ENCODE assay signal across 8 cellular contexts in the genomic region with DNA sequence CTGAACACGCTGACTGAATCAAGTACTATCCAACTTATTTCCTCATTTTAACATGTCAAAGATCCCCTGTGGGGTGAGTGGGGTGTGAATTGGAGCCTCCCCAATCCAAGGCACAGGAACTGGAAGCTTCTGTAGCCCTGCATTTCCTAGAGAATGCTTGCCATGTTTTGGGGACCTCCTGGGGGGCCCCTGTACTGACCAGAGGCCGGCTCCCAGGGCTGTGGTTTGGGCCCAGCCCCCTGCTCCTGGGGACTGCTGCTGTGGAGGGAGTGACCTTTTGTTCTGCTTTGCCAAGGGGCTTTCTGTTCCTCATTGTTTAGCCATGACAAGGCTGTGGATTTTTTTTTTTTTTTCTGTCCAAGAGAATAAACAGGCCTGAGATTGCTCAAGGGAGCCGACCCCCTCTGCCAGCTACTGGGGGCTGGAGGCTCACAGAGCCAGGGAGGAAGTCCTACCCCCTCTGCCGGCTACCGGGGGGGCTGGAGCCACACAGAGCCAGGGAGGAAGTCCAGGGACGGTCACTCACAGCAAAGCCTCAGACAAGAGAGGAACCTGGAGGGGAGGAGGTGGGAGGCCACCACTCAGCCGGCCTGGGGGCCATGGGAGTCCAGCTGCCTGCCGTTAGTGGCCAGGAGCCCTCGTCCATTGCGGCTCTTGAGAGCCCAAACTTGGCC. TPM values are rescaled to one million over a fixed set of nuclear protein-coding genes. Genes with fewer than 3 reads are reported as not detected.
DNase-seq lines count a peak whose midpoint lies in the region; ATAC-seq and TF ChIP-seq lines count a peak whose summit lies in the region.

No MANE protein-coding gene starts in this region.

- H3K4me3 ChIP-seq in coronary artery (peak overlapping the region; percentile 51), lower lobe of right lung (peak overlapping the region; percentile 34), suprapubic skin (peak overlapping the region; percentile 24), H7 (ENCODE audit: insufficient read depth, low read depth, low read length) (no peak overlapping the region)

- peak; percentile 32 for TF ChIP-seq CTCF in AG09319 (IDR thresholded peaks at IDR 0.05; ENCODE audit: low read depth, low read length)
- no peak for TF ChIP-seq CTCF in coronary artery (IDR thresholded peaks at IDR 0.05)
- peak; percentile 42 for TF ChIP-seq CTCF in lower lobe of right lung (IDR thresholded peaks at IDR 0.05)
- TF ChIP-seq CTCF in suprapubic skin (IDR thresholded peaks at IDR 0.05), result no peak

- H3K9me3 ChIP-seq in lower lobe of right lung (no peaks in the 10 kb centered on the region), suprapubic skin (no peaks in the 10 kb centered on the region)

- ATAC-seq in lower lobe of right lung, result peak; percentile 76 to 86
- ATAC-seq in HG03342 (IDR thresholded peaks at IDR 0.05; ENCODE audit: unreplicated experiment), result no peak

- H3K27me3 ChIP-seq in lower lobe of right lung (ENCODE audit: low read depth), result no peaks in the 10 kb centered on the region
- peaks cover 4% of the 10 kb centered on the region for H3K27me3 ChIP-seq in suprapubic skin
- no peaks in the 10 kb centered on the region; the same call in 1 of the 2 replicates for H3K27me3 ChIP-seq in H7 (ENCODE audit: control insufficient read depth, insufficient read depth, low read length)

- no peak for TF ChIP-seq POLR2A in suprapubic skin (IDR thresholded peaks at IDR 0.05)

- peak overlapping the region; percentile 77 to 89 for H3K27ac ChIP-seq in coronary artery
- peak overlapping the region; percentile 90 for H3K27ac ChIP-seq in lower lobe of right lung
- H3K27ac ChIP-seq in suprapubic skin, result peak overlapping the region; percentile 86

- TF ChIP-seq EP300 in suprapubic skin (IDR thresholded peaks at IDR 0.05), result no peak

- intact Hi-C loops in lower lobe of right lung (cut with DNase I), result no loop called here

- WGBS in suprapubic skin, result 30% methylated on average over 6 of the region's 10 CpGs

- in situ Hi-C loops in KBM-7 (cut with MboI; ENCODE audit: low pct_unique_long_range_greater_than_20kb, low sequenced_read_pairs), result no loop called here

- DNase-seq in AG09319 (ENCODE audit: extremely low read depth, low read depth), result peak; percentile 57
- peak; percentile 89 for DNase-seq in KBM-7
- DNase-seq in coronary artery (ENCODE audit: low spot score), result peak; percentile 85
- peak; percentile 89 for DNase-seq in lower lobe of right lung
- DNase-seq in suprapubic skin (ENCODE audit: low spot score in 2 of 2), result peak; percentile 91 to 95
- DNase-seq in stimulated activated CD4-positive, alpha-beta T cell treated with anti-CD3 and anti-CD28 coated beads, Interleukin-1b, Interleukin-23, amount 100 ng/mL, for 48 hours, result no peak
- no peak for DNase-seq in H7

- H3K36me3 ChIP-seq in lower lobe of right lung, result no peaks in the 10 kb centered on the region
- no peaks in the 10 kb centered on the region for H3K36me3 ChIP-seq in suprapubic skin
- H3K36me3 ChIP-seq in H7 (replicated peaks; ENCODE audit: control insufficient read depth, insufficient read depth, low read length), result no peaks in the 10 kb centered on the region

- H3K4me1 ChIP-seq in lower lobe of right lung (peaks cover 99% of the 10 kb centered on the region), suprapubic skin (peaks cover 83% of the 10 kb centered on the region)

RNA-seq across cellular contexts. Expression of a gene that starts 17.4 kb away (rescaled TPM):
- total RNA-seq in lower lobe of right lung (67.0 TPM), suprapubic skin (10 to 100 TPM in 2 of 4 donors, 1 to 10 TPM in 2; 6.3 to 35.2 (median 11.9) TPM)
- total RNA-seq in H7 (2014; rRNA removed; shearing (Covaris generic)), result 1.3 and 2.4 TPM in 2 replicates

RNA-seq across cellular contexts. Expression of a gene that starts 45.7 kb away (rescaled TPM):
- 81.7 TPM for total RNA-seq in lower lobe of right lung
- 100 to 1,000 TPM in 3 of 4 donors, 10 to 100 TPM in 1; 94.4 to 472 (median 163) TPM for total RNA-seq in suprapubic skin
- 13.1 and 23.7 TPM in 2 replicates for total RNA-seq in H7 (2014; rRNA removed; shearing (Covaris generic))

Comparison
In these comparisons a context has a peak if more than half of its experiments do, and no peak if none do; other contexts are left out.
1. DNase-seq: peak in AG09319 (single experiment), KBM-7 (single experiment), coronary artery (single experiment), lower lobe of right lung (single experiment) and suprapubic skin (2 of 2); none in stimulated activated CD4-positive, alpha-beta T cell treated with anti-CD3 and anti-CD28 coated beads, Interleukin-1b, Interleukin-23, amount 100 ng/mL, for 48 hours (single experiment) and H7 (single experiment).
2. CTCF ChIP-seq: peak in AG09319 (single experiment) and lower lobe of right lung (single experiment); none in coronary artery (single experiment) and suprapubic skin (0 of 2).
3. Peak in every context shown above with its lines, with median percentiles within 50 percentile points of each other: H3K27ac ChIP-seq.